ENCODE assay signal across 8 cellular contexts in the genomic region with DNA sequence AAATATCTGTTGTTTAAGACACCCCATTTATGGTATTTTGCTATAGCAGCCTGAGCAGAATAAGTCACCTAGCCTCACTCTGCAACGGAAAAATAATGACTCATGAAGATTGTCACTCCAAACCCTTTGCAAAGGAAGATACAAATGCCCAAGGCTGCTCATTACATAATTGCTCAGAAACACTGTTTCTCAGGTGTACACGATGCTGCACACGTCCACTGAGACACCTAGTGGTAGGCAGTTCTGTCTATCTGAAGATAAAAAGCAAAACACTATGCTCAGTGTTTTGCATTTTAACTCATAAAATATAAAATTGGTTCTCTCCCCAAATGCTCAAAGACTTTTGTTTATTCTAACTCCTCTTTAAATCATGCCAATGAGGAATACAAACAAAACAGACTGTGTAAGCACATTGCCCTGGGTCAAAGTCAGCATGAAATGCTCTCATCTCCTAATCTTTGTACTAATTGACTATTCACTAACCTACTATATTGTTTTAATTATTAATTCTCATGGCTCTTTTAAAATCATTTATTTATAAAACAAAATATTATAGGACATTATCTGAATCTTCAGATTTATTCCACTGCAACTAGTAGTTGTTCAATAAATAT. TPM values are rescaled to one million over a fixed set of nuclear protein-coding genes. Genes with fewer than 3 reads are reported as not detected.
A peak's percentile ranks its signal among the peaks of the same experiment; 100 is the strongest.
DNase-seq lines count a peak whose midpoint lies in the region; ATAC-seq and TF ChIP-seq lines count a peak whose summit lies in the region.

No MANE protein-coding gene starts in this region.

- H2BK12ac ChIP-seq in mesenchymal stem cell (ENCODE audit: low read length in 2 of 2): no peak overlapping the region

- no peak overlapping the region for H3K4ac ChIP-seq in mesenchymal stem cell (ENCODE audit: low read depth in 1 of 2, low read length in 2 of 2)

- no peak overlapping the region for H2BK120ac ChIP-seq in mesenchymal stem cell (ENCODE audit: low read depth, low read length)

- TF ChIP-seq CTCF in fibroblast of the aortic adventitia (IDR thresholded peaks at IDR 0.05; ENCODE audit: insufficient read depth, low read length): peak; percentile 55

- no peaks in the 10 kb centered on the region for H3K4me1 ChIP-seq in mesenchymal stem cell (ENCODE audit: control insufficient read depth, insufficient read depth, low read depth, low read length)

- H4K91ac ChIP-seq in mesenchymal stem cell (ENCODE audit: low read length): no peak overlapping the region

- H3K4me2 ChIP-seq in mesenchymal stem cell (ENCODE audit: low read length, poor library complexity, severe bottlenecking): no peak overlapping the region

- no peaks in the 10 kb centered on the region for H3K36me3 ChIP-seq in mesenchymal stem cell (ENCODE audit: control insufficient read depth in 1 of 2, insufficient read depth in 2 of 2, low read depth in 1 of 2, low read length in 2 of 2)

- H3K79me1 ChIP-seq in mesenchymal stem cell (replicated peaks; ENCODE audit: low read length, poor library complexity, severe bottlenecking): no peaks in the 10 kb centered on the region

- no peak overlapping the region for H3K14ac ChIP-seq in mesenchymal stem cell (ENCODE audit: low read length in 2 of 2)

- no peak overlapping the region for H3K9ac ChIP-seq in mesenchymal stem cell (ENCODE audit: low read length)

- H2BK15ac ChIP-seq in mesenchymal stem cell (ENCODE audit: low read depth, poor library complexity, severe bottlenecking): no peak overlapping the region

- no peak overlapping the region for H3K27ac ChIP-seq in mesenchymal stem cell (ENCODE audit: low read length, poor library complexity, severe bottlenecking)

- 64% methylated on average over 3 of the region's 3 CpGs for WGBS in mesenchymal stem cell

- no peak overlapping the region for H2BK5ac ChIP-seq in mesenchymal stem cell (ENCODE audit: low read depth, low read length, poor library complexity, severe bottlenecking)

- H3K27me3 ChIP-seq in mesenchymal stem cell (ENCODE audit: control insufficient read depth in 1 of 2, insufficient read depth in 1 of 2, low read length in 2 of 2): peaks cover 0 to 15% of the 10 kb centered on the region in 2 experiments

- DNase-seq in D341Med (ENCODE audit: low spot score) (peak; percentile 41), NCI-H345 treated with DMSO at 0.1 percent for 48 hours (lab: John Stamatoyannopoulos, UW; ENCODE audit: unreplicated experiment) (peak; percentile 22), fibroblast of the aortic adventitia (ENCODE audit: low read depth) (peak; percentile 37), ureter (ENCODE audit: low spot score) (no peak), mesenchymal stem cell (no peak), hepatic stellate cell (ENCODE audit: low spot score) (no peak), mucosa of gallbladder (ENCODE audit: low spot score) (no peak)

- peak; percentile 63 for ATAC-seq in GM21381 (IDR thresholded peaks at IDR 0.05; ENCODE audit: unreplicated experiment)

- H3K23ac ChIP-seq in mesenchymal stem cell (ENCODE audit: low read length in 2 of 2): no peak overlapping the region

- H2AK5ac ChIP-seq in mesenchymal stem cell (ENCODE audit: low read length, severe bottlenecking): no peak overlapping the region

- H3K4me3 ChIP-seq in fibroblast of the aortic adventitia (ENCODE audit: low read depth, low read length) (no peak overlapping the region), mesenchymal stem cell (ENCODE audit: insufficient read depth in 1 of 2, low read depth in 1 of 2, low read length in 2 of 2) (no peak overlapping the region)

- no peaks in the 10 kb centered on the region for H3K9me3 ChIP-seq in mesenchymal stem cell (ENCODE audit: control insufficient read depth, low read length)

- H2AFZ ChIP-seq in mesenchymal stem cell (ENCODE audit: low read depth, low read length): no peak overlapping the region

- no peak overlapping the region for H3K18ac ChIP-seq in mesenchymal stem cell (ENCODE audit: low read depth in 1 of 2, low read length in 2 of 2)

- H4K8ac ChIP-seq in mesenchymal stem cell (ENCODE audit: low read length): no peak overlapping the region

RNA-seq across cellular contexts. Expression of gene TSLP, which starts 7.7 kb away (rescaled TPM):
- total RNA-seq in fibroblast of the aortic adventitia (ENCODE audit: low replicate concordance) (1.4 and 20.8 TPM in 2 replicates), ureter (2.0 TPM), mucosa of gallbladder (4.1 TPM)
- polyA plus RNA-seq in mesenchymal stem cell (2013, experiment 1 of 2): 11.2 TPM
- polyA plus RNA-seq in mesenchymal stem cell (2013, experiment 2 of 2): 11.3 TPM

RNA-seq across cellular contexts. Expression of gene WDR36, which starts 28.3 kb away (rescaled TPM):
- total RNA-seq in fibroblast of the aortic adventitia (ENCODE audit: low replicate concordance) (46.0 and 90.8 TPM in 2 replicates), ureter (33.9 TPM), mucosa of gallbladder (19.5 TPM)
- 22.8 TPM for polyA plus RNA-seq in mesenchymal stem cell (2013, experiment 1 of 2)
- polyA plus RNA-seq in mesenchymal stem cell (2013, experiment 2 of 2): 22.7 TPM

Comparison
In these comparisons a context has a peak if more than half of its experiments do, and no peak if none do; other contexts are left out.
1. DNase-seq: peak in D341Med (single experiment), NCI-H345 treated with DMSO at 0.1 percent for 48 hours (single experiment) and fibroblast of the aortic adventitia (single experiment); none in ureter (single experiment), mesenchymal stem cell (single experiment), hepatic stellate cell (single experiment) and mucosa of gallbladder (single experiment).